Comparison of ENCODE assay signal across 20 cellular contexts in genomic region chr5:153626836-153627235, GRCh38.
"Had no signal": no experiment of that assay in that cellular context is flagged by ENCODE, and none has a peak within 500 bp of the region (broad histone marks: within the 10 kb centered on the region; RNA-seq: fewer than 3 reads in every experiment).

No MANE protein-coding gene starts in this region.

- H3K27ac ChIP-seq: breast epithelium, esophagus muscularis mucosa, lower lobe of right lung, thyroid gland, upper lobe of right lung had no signal

- H3K4me3 ChIP-seq: breast epithelium, coronary artery, esophagus muscularis mucosa, lower lobe of right lung, thyroid gland, upper lobe of right lung had no signal

- H3K27me3 ChIP-seq: breast epithelium, esophagus muscularis mucosa, thyroid gland, upper lobe of right lung had no signal

- ATAC-seq: activated CD4-positive, CD25-positive, alpha-beta regulatory T cell treated with anti-CD3 and anti-CD28 coated beads, Interleukin-2, amount 50 U/mL, for 24 hours; activated T-cell treated with anti-CD3 and anti-CD28 coated beads, Interleukin-2, amount 50 U/mL, for 72 hours; left colon; lower lobe of right lung; natural killer cell; upper lobe of right lung had no signal

- H3K9me3 ChIP-seq: breast epithelium, esophagus muscularis mucosa, lower lobe of right lung, thyroid gland, upper lobe of right lung had no signal

- H3K4me1 ChIP-seq: breast epithelium had no signal

- H3K36me3 ChIP-seq: breast epithelium, esophagus muscularis mucosa, lower lobe of right lung, thyroid gland, upper lobe of right lung had no signal

- DNase-seq: activated CD4-positive, alpha-beta memory T cell treated with anti-CD3 and anti-CD28 coated beads, Interleukin-2, amount 10 ng/mL, durations not matched to agents 7 days and 5 days; activated CD4-positive, alpha-beta T cell treated with anti-CD3 and anti-CD28 coated beads, Interleukin-2, amount 10 ng/mL, durations not matched to agents 24 days and 14 days; activated effector memory CD4-positive, alpha-beta T cell treated with Interleukin-2 at 50 U/mL for 16 hours; activated naive CD4-positive, alpha-beta T cell treated with anti-CD3 and anti-CD28 coated beads for 36 hours; activated naive CD8-positive, alpha-beta T cell treated with anti-CD3 and anti-CD28 coated beads, Interleukin-2, amount 10 ng/mL, durations not matched to agents 7 days and 5 days; activated T-cell treated with anti-CD3 and anti-CD28 coated beads, Interleukin-2, amount 50 U/mL, for 72 hours; amniotic stem cell; cerebellar nuclear complex; head of caudate nucleus; islet precursor cell; left colon; lower lobe of right lung; natural killer cell; substantia nigra; thyroid gland; upper lobe of right lung had no signal
